Comparison of ENCODE assay signal across 8 cellular contexts in the genomic region with DNA sequence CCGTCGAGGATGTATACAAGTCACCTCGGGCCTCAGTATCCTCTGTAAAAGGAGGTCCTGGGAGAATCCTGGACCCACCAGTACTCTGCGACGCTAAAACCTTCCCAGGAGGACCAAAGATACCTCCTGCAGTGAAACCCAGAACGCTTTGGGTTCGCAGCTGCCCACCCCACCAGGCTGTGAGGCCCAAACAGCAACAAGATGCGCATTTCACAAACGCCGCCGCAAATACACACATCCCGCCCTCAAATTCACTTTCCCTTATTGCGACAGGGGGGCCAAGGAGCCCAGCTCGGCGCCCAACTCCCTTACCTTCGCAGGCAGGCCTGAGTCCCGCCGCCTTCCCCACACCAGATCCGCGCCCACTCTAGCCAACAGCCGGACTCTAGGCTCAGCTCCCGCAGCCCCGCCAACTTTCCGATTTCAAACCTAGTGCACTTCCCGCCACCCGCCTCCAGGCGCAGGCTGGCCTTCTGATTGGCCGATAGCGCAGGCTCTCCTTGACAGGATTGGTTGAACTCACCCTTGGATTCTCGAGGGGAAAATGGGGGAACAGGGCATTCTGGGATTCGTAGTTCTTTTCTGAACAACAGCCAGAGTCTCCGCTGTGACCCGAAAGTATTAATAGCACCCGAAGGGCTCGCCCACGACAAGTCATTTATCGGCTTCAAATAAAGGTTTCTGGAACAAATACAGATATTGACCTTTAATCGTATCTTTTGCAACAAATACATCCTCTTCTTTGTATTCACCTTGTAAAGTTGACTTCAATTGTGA.
DNase-seq lines count a peak whose midpoint lies in the region; ATAC-seq, FAIRE-seq and TF ChIP-seq lines count a peak whose summit lies in the region.

A gene with protein sequence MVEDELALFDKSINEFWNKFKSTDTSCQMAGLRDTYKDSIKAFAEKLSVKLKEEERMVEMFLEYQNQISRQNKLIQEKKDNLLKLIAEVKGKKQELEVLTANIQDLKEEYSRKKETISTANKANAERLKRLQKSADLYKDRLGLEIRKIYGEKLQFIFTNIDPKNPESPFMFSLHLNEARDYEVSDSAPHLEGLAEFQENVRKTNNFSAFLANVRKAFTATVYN (minus strand): TSS at position 425 of the 777 bp plus-strand sequence. CDS start 911 bp downstream, outside the sequence.

- H3K36me3 ChIP-seq in HUES6 (ENCODE audit: control insufficient read depth, insufficient read depth, low read length) = peaks cover 24% of the 10 kb centered on the region
- H3K36me3 ChIP-seq in OCI-LY1 (ENCODE audit: insufficient read depth, low read length) = peaks cover 30% of the 10 kb centered on the region

- peak; percentile 84 for FAIRE-seq in D721Med (lab: Jason Lieb, UNC)

- no peaks in the 10 kb centered on the region for H3F3A ChIP-seq in OCI-LY1 (ENCODE audit: insufficient read depth, low read length)

- no peaks in the 10 kb centered on the region for H4K20me1 ChIP-seq in OCI-LY1 (ENCODE audit: insufficient read depth, low read length)

- H3K79me2 ChIP-seq in OCI-LY1 (ENCODE audit: insufficient read depth, low read length) = peaks cover 10% of the 10 kb centered on the region

- H3K4me3 ChIP-seq in HUES6 (ENCODE audit: low read depth, low read length) (peak within 1 kb of the TSS; percentile 88), OCI-LY1 (ENCODE audit: low read depth, low read length, poor library complexity, severe bottlenecking) (peak within 1 kb of the TSS; percentile 79)

- ATAC-seq in GM21447 (IDR thresholded peaks at IDR 0.05; ENCODE audit: unreplicated experiment) = peak; percentile 100

- H3K4me1 ChIP-seq in HUES6 (ENCODE audit: control insufficient read depth, insufficient read depth, low read length) = peaks cover 5% of the 10 kb centered on the region; the same call in 1 of the 2 replicates
- H3K4me1 ChIP-seq in OCI-LY1 (ENCODE audit: insufficient read depth, low read length, severe bottlenecking) = peaks cover 14% of the 10 kb centered on the region

- peak within 1 kb of the TSS; percentile 99 for H2AFZ ChIP-seq in OCI-LY1 (ENCODE audit: low read length)

- H3K27me3 ChIP-seq in HUES6 (ENCODE audit: control insufficient read depth, insufficient read depth, low read length) (peaks cover 10% of the 10 kb centered on the region; the same call in 1 of the 2 replicates), OCI-LY1 (ENCODE audit: insufficient read depth, low read length) (no peaks in the 10 kb centered on the region)

- peak within 1 kb of the TSS; percentile 90 for H3K9ac ChIP-seq in HUES6 (ENCODE audit: low read length)
- peak within 1 kb of the TSS; percentile 85 for H3K9ac ChIP-seq in OCI-LY1 (ENCODE audit: low read length)

- no peaks in the 10 kb centered on the region for H3K9me2 ChIP-seq in OCI-LY1 (ENCODE audit: low read depth, low read length)

- TF ChIP-seq CTCF in D721Med (IDR thresholded peaks at IDR 0.05; ENCODE audit: insufficient read depth, missing control alignments) (no peak), OCI-LY1 (IDR thresholded peaks at IDR 0.05; ENCODE audit: low read length) (no peak)

- peak within 1 kb of the TSS; percentile 63 for H3K4me2 ChIP-seq in OCI-LY1 (ENCODE audit: low read length)

- peak; percentile 89 for DNase-seq in D721Med (ENCODE audit: insufficient read length, low spot score)
- peak; percentile 64 for DNase-seq in activated CD8-positive, alpha-beta memory T cell treated with anti-CD3 and anti-CD28 coated beads, Interleukin-2, amount 50 U/mL, for 24 hours (ENCODE audit: extremely low read depth)
- peak; percentile 96 for DNase-seq in epidermal melanocyte (ENCODE audit: insufficient read length, low spot score)
- peak; percentile 72 for DNase-seq in middle frontal gyrus (ENCODE audit: extremely low spot score, low spot score)
- DNase-seq in stimulated activated CD8-positive, alpha-beta memory T cell treated with anti-CD3 and anti-CD28 coated beads, Interleukin-2, amount 100 ng/mL, for 1 hour (ENCODE audit: low read depth in 2 of 2) = peak; percentile 52 to 73

- no peak within 1 kb of the TSS; the same call in 1 of the 2 replicates for H3K27ac ChIP-seq in HUES6 (ENCODE audit: low read depth, low read length)
- H3K27ac ChIP-seq in OCI-LY1 (ENCODE audit: low read depth, low read length, poor library complexity, severe bottlenecking) = peak within 1 kb of the TSS; percentile 28

- H3K9me3 ChIP-seq in HUES6 (ENCODE audit: control insufficient read depth, insufficient read depth, low read depth, low read length) = no peaks in the 10 kb centered on the region
- H3K9me3 ChIP-seq in OCI-LY1 (ENCODE audit: low read length) = no peaks in the 10 kb centered on the region
